ENCODE assay signal across 8 cellular contexts in genomic region chr3:151171145-151171544, GRCh38. TPM values are rescaled to one million over a fixed set of nuclear protein-coding genes. Genes with fewer than 3 reads are reported as not detected.
DNase-seq lines count a peak whose midpoint lies in the region; ATAC-seq and TF ChIP-seq lines count a peak whose summit lies in the region.

No MANE protein-coding gene starts in this region.

- intact Hi-C loops in activated CD4-positive, alpha-beta T cell treated with anti-CD3 and anti-CD28 coated beads, Interleukin-2, amount 10 ng/mL, durations not matched to agents 24 days and 14 days (cut with micrococcal nuclease) = loop anchor here (1.0 to 2.0 kb wide), 3 partner anchors 18 to 39 kb away; no protein-coding TSS in a partner anchor
- intact Hi-C loops in mucosa of descending colon (cut with DNase I, micrococcal nuclease) = no loop called here

- peak; percentile 26 for DNase-seq in activated T-cell treated with anti-CD3 and anti-CD28 coated beads for 24 hours (ENCODE audit: low read depth)
- DNase-seq in activated T-cell treated with anti-CD3 and anti-CD28 coated beads for 4 hours = no peak
- DNase-seq in activated CD4-positive, alpha-beta T cell treated with anti-CD3 and anti-CD28 coated beads, Interleukin-2, amount 10 ng/mL, durations not matched to agents 24 days and 14 days = peak; percentile 86
- DNase-seq in mucosa of descending colon = peak in 1 of 3 donors; percentile 42
- no peak for DNase-seq in NCI-H2227 treated with DMSO at 0.1 percent for 48 hours (lab: John Stamatoyannopoulos, UW)
- DNase-seq in OCI-M1 (lab: John Stamatoyannopoulos, UW) = no peak
- no peak for DNase-seq in HPDE6-E6E7 (ENCODE audit: extremely low spot score)

- no peaks in the 10 kb centered on the region for H3K9me3 ChIP-seq in mucosa of descending colon

- peak; percentile 59 for ATAC-seq in HG03139 (IDR thresholded peaks at IDR 0.05; ENCODE audit: unreplicated experiment)
- ATAC-seq in mucosa of descending colon = peak; percentile 65

- H3K4me3 Mint-ChIP-seq in activated CD4-positive, alpha-beta T cell treated with anti-CD3 and anti-CD28 coated beads, Interleukin-2, amount 10 ng/mL, durations not matched to agents 24 days and 14 days = peak overlapping the region; percentile 74

- peaks cover 1% of the 10 kb centered on the region for H3K27me3 Mint-ChIP-seq in activated CD4-positive, alpha-beta T cell treated with anti-CD3 and anti-CD28 coated beads, Interleukin-2, amount 10 ng/mL, durations not matched to agents 24 days and 14 days

- H3K4me1 Mint-ChIP-seq in activated CD4-positive, alpha-beta T cell treated with anti-CD3 and anti-CD28 coated beads, Interleukin-2, amount 10 ng/mL, durations not matched to agents 24 days and 14 days = peaks cover 48% of the 10 kb centered on the region

- H3K4me1 ChIP-seq in mucosa of descending colon (ENCODE audit: low read depth) = peaks cover 8% of the 10 kb centered on the region

- peaks cover 3% of the 10 kb centered on the region for H3K9me3 Mint-ChIP-seq in activated CD4-positive, alpha-beta T cell treated with anti-CD3 and anti-CD28 coated beads, Interleukin-2, amount 10 ng/mL, durations not matched to agents 24 days and 14 days

- no peak overlapping the region for H3K4me3 ChIP-seq in mucosa of descending colon

- peak overlapping the region; percentile 92 for H3K27ac Mint-ChIP-seq in activated CD4-positive, alpha-beta T cell treated with anti-CD3 and anti-CD28 coated beads, Interleukin-2, amount 10 ng/mL, durations not matched to agents 24 days and 14 days

- no peaks in the 10 kb centered on the region for H3K36me3 ChIP-seq in mucosa of descending colon (ENCODE audit: low read depth)

- TF ChIP-seq CTCF in mucosa of descending colon (IDR thresholded peaks at IDR 0.05) = no peak

- peaks cover 2% of the 10 kb centered on the region for H3K36me3 Mint-ChIP-seq in activated CD4-positive, alpha-beta T cell treated with anti-CD3 and anti-CD28 coated beads, Interleukin-2, amount 10 ng/mL, durations not matched to agents 24 days and 14 days (ENCODE audit: low read depth)

RNA-seq across cellular contexts. Expression of gene GPR171, which starts 31.9 kb away (rescaled TPM):
- total RNA-seq in activated CD4-positive, alpha-beta T cell treated with anti-CD3 and anti-CD28 coated beads, Interleukin-2, amount 10 ng/mL, durations not matched to agents 24 days and 14 days = 159 and 164 TPM in 2 replicates
- 1 to 10 TPM; 1.3 to 1.5 (median 1.4) TPM for total RNA-seq in mucosa of descending colon

Comparison
In these comparisons a context has a peak if more than half of its experiments do, and no peak if none do; other contexts are left out.
1. DNase-seq: peak in activated T-cell treated with anti-CD3 and anti-CD28 coated beads for 24 hours (single experiment) and activated CD4-positive, alpha-beta T cell treated with anti-CD3 and anti-CD28 coated beads, Interleukin-2, amount 10 ng/mL, durations not matched to agents 24 days and 14 days (single experiment); none in activated T-cell treated with anti-CD3 and anti-CD28 coated beads for 4 hours (single experiment), NCI-H2227 treated with DMSO at 0.1 percent for 48 hours (single experiment), OCI-M1 (single experiment) and HPDE6-E6E7 (single experiment).
2. RNA of gene GPR171, which starts 31.9 kb away (total RNA-seq): 159 to 164 TPM in activated CD4-positive, alpha-beta T cell treated with anti-CD3 and anti-CD28 coated beads, Interleukin-2, amount 10 ng/mL, durations not matched to agents 24 days and 14 days; 1.3 to 1.5 TPM in mucosa of descending colon; every median in the first group is over 10 times any median in the second.